ENCODE assay signal across 8 cellular contexts in the genomic region with DNA sequence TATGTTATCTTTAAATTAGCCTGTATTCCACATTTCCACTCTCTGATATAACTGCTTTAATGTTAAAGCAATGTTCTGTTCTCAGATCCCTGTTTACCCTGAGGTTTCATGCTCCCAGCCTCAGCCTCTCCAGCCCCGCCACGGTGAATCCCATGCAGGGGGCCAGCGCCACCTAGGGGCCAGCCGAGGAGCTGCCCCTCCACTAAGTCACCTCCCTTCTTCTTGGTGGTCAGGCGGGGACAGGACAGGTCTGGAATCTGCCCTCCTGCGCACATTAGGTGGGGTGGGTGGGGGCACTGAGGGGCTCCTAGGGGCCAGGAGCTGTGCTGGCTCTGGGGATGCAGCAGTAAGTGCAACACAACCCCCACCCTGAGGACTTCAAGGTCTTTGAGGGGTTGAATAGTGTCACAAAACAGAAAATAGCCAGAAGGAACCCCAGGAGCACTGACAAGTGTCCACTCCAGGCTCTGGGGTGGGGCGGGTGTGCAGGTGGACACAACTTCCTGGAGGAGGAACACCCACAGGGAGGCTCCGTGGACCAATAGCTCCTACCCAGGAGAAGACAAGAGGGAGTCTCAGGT.
DNase-seq lines count a peak whose midpoint lies in the region; ATAC-seq and TF ChIP-seq lines count a peak whose summit lies in the region.

No MANE protein-coding gene starts in this region.

- no peaks in the 10 kb centered on the region for H3K79me2 ChIP-seq in DND-41 (ENCODE audit: insufficient read depth, low read length)

- H3K9ac ChIP-seq in DND-41 (ENCODE audit: low read depth, low read length) = no peak overlapping the region

- peak; percentile 91 for ATAC-seq in DND-41 (ENCODE audit: insufficient read depth, low read depth)
- peak; percentile 35 for ATAC-seq in effector memory CD8-positive, alpha-beta T cell (replicated peaks)
- no peak for ATAC-seq in HG03196 (IDR thresholded peaks at IDR 0.05; ENCODE audit: unreplicated experiment)

- no peak overlapping the region for H3K4me3 ChIP-seq in DND-41 (ENCODE audit: low read depth in 1 of 2, low read length in 2 of 2)

- DNase-seq in DND-41 = peak; percentile 81
- peak; percentile 88 for DNase-seq in HPDE6-E6E7 (ENCODE audit: extremely low spot score)
- DNase-seq in NOMO-1 treated with DMSO at 0.1 percent for 48 hours (lab: John Stamatoyannopoulos, UW; ENCODE audit: unreplicated experiment) = peak; percentile 74
- DNase-seq in activated CD8-positive, alpha-beta memory T cell treated with anti-CD3 and anti-CD28 coated beads for 4 hours (ENCODE audit: low read depth in 2 of 2) = peak; percentile 50 to 59
- DNase-seq in effector memory CD8-positive, alpha-beta T cell = peak; percentile 77 to 80 (median 78)
- peak; percentile 82 for DNase-seq in midbrain (lab: John Stamatoyannopoulos, UW)
- peak; percentile 38 to 70 for DNase-seq in stimulated activated CD8-positive, alpha-beta memory T cell treated with anti-CD3 and anti-CD28 coated beads, Interleukin-4, amount 100 ng/mL, for 1 hour (ENCODE audit: low read depth in 2 of 2, low spot score in 1 of 2)

- no peaks in the 10 kb centered on the region for H3K36me3 ChIP-seq in DND-41 (ENCODE audit: insufficient read depth, low read length)

- peaks cover 10% of the 10 kb centered on the region for H3K36me3 Mint-ChIP-seq in effector memory CD8-positive, alpha-beta T cell (ENCODE audit: insufficient read depth)

- H3K27me3 Mint-ChIP-seq in effector memory CD8-positive, alpha-beta T cell = no peaks in the 10 kb centered on the region

- no peak overlapping the region for H3K4me3 Mint-ChIP-seq in effector memory CD8-positive, alpha-beta T cell

- peak; percentile 99 for TF ChIP-seq CTCF in DND-41 (IDR thresholded peaks at IDR 0.05; ENCODE audit: borderline replicate concordance, extremely low read depth, low read length, poor library complexity, severe bottlenecking)

- no peak overlapping the region for H2AFZ ChIP-seq in DND-41 (ENCODE audit: low read depth, low read length)

- H3K9me3 ChIP-seq in DND-41 (ENCODE audit: insufficient read depth, low read length, severe bottlenecking) = no peaks in the 10 kb centered on the region

- H3K4me2 ChIP-seq in DND-41 (ENCODE audit: insufficient read depth, low read length) = no peak overlapping the region

- H3K4me1 Mint-ChIP-seq in effector memory CD8-positive, alpha-beta T cell (ENCODE audit: low read depth in 2 of 2) = peaks cover 40 to 46% of the 10 kb centered on the region in 2 donors

- no peak overlapping the region for H3K27ac ChIP-seq in DND-41 (ENCODE audit: low read length)

- H3K9me3 Mint-ChIP-seq in effector memory CD8-positive, alpha-beta T cell = no peaks in the 10 kb centered on the region

- no peaks in the 10 kb centered on the region for H3K27me3 ChIP-seq in DND-41 (ENCODE audit: insufficient read depth, low read length, poor library complexity)

- peaks cover 8% of the 10 kb centered on the region; the same call in 1 of the 2 replicates for H3K4me1 ChIP-seq in DND-41 (ENCODE audit: insufficient read depth, low read length)

- peak overlapping the region in 1 of 2 donors; percentile 51 for H3K27ac Mint-ChIP-seq in effector memory CD8-positive, alpha-beta T cell

- no peaks in the 10 kb centered on the region for H4K20me1 ChIP-seq in DND-41 (ENCODE audit: insufficient read depth, low read length)
